In genomic region chr3:147184794-147185193, GRCh38 we compare ENCODE assay signal across 22 cellular contexts.
"Had no signal": no experiment of that assay in that cellular context is flagged by ENCODE, and none has a peak within 500 bp of the region (broad histone marks: within the 10 kb centered on the region; RNA-seq: fewer than 3 reads in every experiment).

No MANE protein-coding gene starts in this region.

- H3K4me3 ChIP-seq: coronary artery, dorsolateral prefrontal cortex, gastroesophageal sphincter, heart left ventricle, left ventricle myocardium inferior, lower lobe of right lung, mucosa of descending colon had no signal

- H3K27ac ChIP-seq: coronary artery, dorsolateral prefrontal cortex, epithelial cell of prostate, foreskin keratinocyte, gastroesophageal sphincter, heart left ventricle, left ventricle myocardium inferior, lower lobe of right lung had no signal

- H3K27me3 ChIP-seq: dorsolateral prefrontal cortex, foreskin keratinocyte, gastroesophageal sphincter, heart left ventricle had no signal

- ATAC-seq: esophagus mucosa, foreskin keratinocyte, gastroesophageal sphincter, heart left ventricle, left cardiac atrium, lower lobe of right lung, mucosa of descending colon had no signal

- DNase-seq: dermis blood vessel endothelial cell; dorsolateral prefrontal cortex; effector CD4-positive, alpha-beta T cell; effector memory CD4-positive, alpha-beta T cell; erythroblast; foreskin keratinocyte; heart left ventricle; hippocampal formation; left cardiac atrium; left ventricle myocardium inferior; lower lobe of right lung; mesenchymal stem cell; mucosa of descending colon; naive B cell had no signal

- FAIRE-seq: colon, frontal cortex, islet of Langerhans, keratinocyte had no signal

- H3K36me3 ChIP-seq: gastroesophageal sphincter, heart left ventricle, left ventricle myocardium inferior, lower lobe of right lung had no signal

- H3K9me3 ChIP-seq: gastroesophageal sphincter, heart left ventricle, left ventricle myocardium inferior, lower lobe of right lung, mucosa of descending colon had no signal

- H3K4me1 ChIP-seq: foreskin keratinocyte, gastroesophageal sphincter, heart left ventricle, left ventricle myocardium inferior, lower lobe of right lung had no signal
